In the genomic region with DNA sequence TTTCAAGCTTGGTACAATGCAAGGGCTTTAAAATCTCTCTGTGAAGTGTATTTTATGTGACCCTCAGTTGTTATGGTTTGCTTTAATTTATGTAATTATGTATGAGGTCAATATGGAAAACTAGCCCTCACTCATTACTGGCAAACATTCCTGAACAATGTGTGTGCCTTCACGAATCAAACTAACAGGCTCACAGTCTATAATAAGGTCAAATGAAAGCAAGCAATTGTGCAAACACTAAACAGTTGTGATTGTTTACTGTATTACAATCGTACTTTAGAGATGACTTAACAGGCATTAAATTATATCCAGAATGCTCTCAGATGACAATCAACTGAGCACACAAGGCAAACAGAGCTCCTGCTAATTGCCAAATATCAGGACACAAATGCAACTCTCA, we compare ENCODE assay signal across 14 cellular contexts. TPM values are rescaled to one million over a fixed set of nuclear protein-coding genes. Genes with fewer than 3 reads are reported as not detected.
A peak's percentile ranks its signal among the peaks of the same experiment; 100 is the strongest.
DNase-seq lines count a peak whose midpoint lies in the region; ATAC-seq, FAIRE-seq and TF ChIP-seq lines count a peak whose summit lies in the region.
"Had no signal": no experiment of that assay in that cellular context is flagged by ENCODE, and none has a peak within 500 bp of the region (broad histone marks: within the 10 kb centered on the region; RNA-seq: fewer than 3 reads in every experiment).

No MANE protein-coding gene starts in this region.

- DNase-seq in H4 (ENCODE audit: low spot score): peak; percentile 73
- DNase-seq in adipocyte (ENCODE audit: low read depth): peak; percentile 86
- no peak for DNase-seq in keratinocyte (ENCODE audit: low read depth, low spot score)
- DNase-seq in SK-N-DZ (ENCODE audit: low spot score): no peak
- DNase-seq in upper lobe of left lung: no peak
- DNase-seq: activated CD4-positive, alpha-beta T cell treated with anti-CD3 and anti-CD28 coated beads for 1 hour; C1 segment of cervical spinal cord; NCI-H1436 treated with DMSO at 0.1 percent for 48 hours; stimulated activated CD4-positive, alpha-beta T cell treated with anti-CD3 and anti-CD28 coated beads, Interleukin-4, amount 100 ng/mL, for 4 hours had no signal

- H3K79me2 ChIP-seq in keratinocyte (ENCODE audit: control insufficient read depth, insufficient read depth, low read length): no peaks in the 10 kb centered on the region

- no peak overlapping the region for H2AFZ ChIP-seq in keratinocyte (ENCODE audit: control insufficient read depth, low read length)

- peaks cover 87% of the 10 kb centered on the region for H3K4me1 ChIP-seq in adipocyte (ENCODE audit: control insufficient read depth, insufficient read depth, low read length)
- no peaks in the 10 kb centered on the region for H3K4me1 ChIP-seq in keratinocyte (ENCODE audit: control insufficient read depth, extremely low read depth, insufficient read depth, low read length)
- peaks cover 0 to 5% (median 0%) of the 10 kb centered on the region in 4 donors for H3K4me1 ChIP-seq in upper lobe of left lung

- H3K9me1 ChIP-seq in keratinocyte (ENCODE audit: control insufficient read depth, extremely low read depth, insufficient read depth, low read length): no peaks in the 10 kb centered on the region

- ATAC-seq in GM21447 (IDR thresholded peaks at IDR 0.05; ENCODE audit: unreplicated experiment) (no peak), HG02759 (IDR thresholded peaks at IDR 0.05; ENCODE audit: unreplicated experiment) (no peak), upper lobe of left lung (ENCODE audit: low FRiP score in 2 of 2) (no peak)
- ATAC-seq: GM12878 had no signal

- H3K4me2 ChIP-seq in keratinocyte (ENCODE audit: control insufficient read depth, extremely low read depth, insufficient read depth, low read depth, low read length): no peak overlapping the region

- H4K20me1 ChIP-seq in keratinocyte (ENCODE audit: control insufficient read depth, extremely low read depth, insufficient read depth, low read length): no peaks in the 10 kb centered on the region

- peak; percentile 34 for FAIRE-seq in keratinocyte (lab: Jason Lieb, UNC)
- FAIRE-seq: GM12878 had no signal

- no peak for TF ChIP-seq POLR2A in upper lobe of left lung (IDR thresholded peaks at IDR 0.05)

- H3K4me3 ChIP-seq in adipocyte (ENCODE audit: low read length): peak overlapping the region; percentile 39
- no peak overlapping the region for H3K4me3 ChIP-seq in keratinocyte (ENCODE audit: control insufficient read depth in 2 of 3, extremely low read depth in 1 of 3, insufficient read depth in 2 of 3, low read depth in 1 of 3, low read length in 3 of 3)
- no peak overlapping the region for H3K4me3 ChIP-seq in upper lobe of left lung
- H3K4me3 ChIP-seq: GM12878, thoracic aorta had no signal

- no peak for TF ChIP-seq EP300 in upper lobe of left lung (IDR thresholded peaks at IDR 0.05)

- H3K27me3 ChIP-seq in adipocyte (replicated peaks; ENCODE audit: control insufficient read depth, insufficient read depth, low read length) (no peaks in the 10 kb centered on the region), keratinocyte (ENCODE audit: control insufficient read depth, extremely low read depth, insufficient read depth, low read length) (no peaks in the 10 kb centered on the region), upper lobe of left lung (no peaks in the 10 kb centered on the region)

- H3K36me3 ChIP-seq in adipocyte (ENCODE audit: control insufficient read depth, insufficient read depth, low read length, severe bottlenecking): peaks cover 8% of the 10 kb centered on the region
- H3K36me3 ChIP-seq in keratinocyte (ENCODE audit: control insufficient read depth in 2 of 2, extremely low read depth in 1 of 2, insufficient read depth in 2 of 2, low read length in 2 of 2): no peaks in the 10 kb centered on the region
- H3K36me3 ChIP-seq in upper lobe of left lung: no peaks in the 10 kb centered on the region
- H3K36me3 ChIP-seq: thoracic aorta had no signal

- H3K9me3 ChIP-seq in adipocyte (ENCODE audit: control insufficient read depth, low read length) (no peaks in the 10 kb centered on the region), keratinocyte (ENCODE audit: control insufficient read depth, low read depth, low read length) (no peaks in the 10 kb centered on the region), upper lobe of left lung (no peaks in the 10 kb centered on the region)
- H3K9me3 ChIP-seq: thoracic aorta had no signal

- peak overlapping the region; percentile 7 for H3K9ac ChIP-seq in adipocyte (ENCODE audit: low read length)
- no peak overlapping the region for H3K9ac ChIP-seq in keratinocyte (ENCODE audit: control insufficient read depth, extremely low read depth, insufficient read depth, low read length)

- WGBS in upper lobe of left lung, 2 donors: 14 to 18% methylated on average over 2 of the region's 2 CpGs

- dilution Hi-C loops in keratinocyte (cut with MboI; ENCODE audit: extremely low pct_ligation_motif_present, low sequenced_read_pairs): no loop called here

- H3K27ac ChIP-seq in 22Rv1: peak overlapping the region; percentile 62
- H3K27ac ChIP-seq in keratinocyte (ENCODE audit: control insufficient read depth, insufficient read depth, low read length): no peak overlapping the region
- no peak overlapping the region for H3K27ac ChIP-seq in upper lobe of left lung

- TF ChIP-seq CTCF in 22Rv1 (IDR thresholded peaks at IDR 0.05) (no peak), keratinocyte (optimal IDR thresholded peaks at IDR 0.05 in 1 of 3, IDR thresholded peaks at IDR 0.05 in 1 of 3, conservative IDR thresholded peaks at IDR 0.05 in 1 of 3; ENCODE audit: extremely low read depth in 1 of 3, insufficient read depth in 2 of 3, low read length in 3 of 3) (no peak), upper lobe of left lung (IDR thresholded peaks at IDR 0.05) (no peak)

RNA-seq across cellular contexts. Expression of a gene that starts 29.6 kb away (rescaled TPM):
- 155 and 160 TPM in 2 replicates for total RNA-seq in H4 (2014; rRNA removed; shearing (Covaris generic))
- polyA plus RNA-seq in keratinocyte: 6.5 to 16.6 TPM (median 7.2 TPM) in 3 replicates
- polyA plus RNA-seq in keratinocyte (2011; ENCODE audit: low read depth): 2.1 TPM
- polyA plus RNA-seq in keratinocyte (2011; cell fraction: cytosol; rRNA removed): 2.2 and 2.4 TPM in 2 replicates
- polyA plus RNA-seq in keratinocyte (2011; cell fraction: nucleus; rRNA removed): 23.2 and 25.7 TPM in 2 replicates
- 2.0 and 8.5 TPM in 2 replicates for polyA plus RNA-seq in keratinocyte (2012; ENCODE audit: low replicate concordance)
- polyA minus RNA-seq in keratinocyte: 6.4 to 23.5 TPM (median 11.9 TPM) in 3 replicates
- polyA minus RNA-seq in keratinocyte (2011; cell fraction: cytosol; rRNA and poly(A)+ RNA removed): 4.8 TPM
- 22.5 and 41.3 TPM in 2 replicates for polyA minus RNA-seq in keratinocyte (2011; cell fraction: nucleus; rRNA and poly(A)+ RNA removed)
- polyA plus RNA-seq in SK-N-DZ (2014; cell fraction: cytosol; rRNA removed): 3.4 and 4.1 TPM in 2 replicates
- polyA plus RNA-seq in SK-N-DZ (2014; cell fraction: nucleus; rRNA removed): 16.7 and 19.1 TPM in 2 replicates
- total RNA-seq in upper lobe of left lung: 10 to 100 TPM in 5 of 6 donors, 1 to 10 TPM in 1; 9.0 to 42.7 (median 26.8) TPM

Comparison
In these comparisons a context has a peak if more than half of its experiments do, and no peak if none do; other contexts are left out.
1. DNase-seq: peak in H4 (single experiment) and adipocyte (single experiment); none in keratinocyte (single experiment), SK-N-DZ (single experiment) and upper lobe of left lung (0 of 2).